Comparison of ENCODE assay signal across 1 cellular context in genomic region chr14:88821378-88821777, GRCh38.
TF ChIP-seq lines count a peak whose summit lies in the region.

No MANE protein-coding gene starts in this region.

TF ChIP-seq in K562, 482 proteins besides CTCF, POLR2A, EP300 and RAD21 (continued from another document):
- TF ChIP-seq HDAC8 (tag; IDR thresholded peaks at IDR 0.05) (no peak), CAMTA2 (CRISPR knock-in tag; conservative IDR thresholded peaks at IDR 0.05) (no peak), STAT5A (IDR thresholded peaks at IDR 0.05; ENCODE audit: borderline replicate concordance, low read length) (no peak), ZFPM2 (CRISPR knock-in tag; IDR thresholded peaks at IDR 0.05) (no peak), FOXM1 (IDR thresholded peaks at IDR 0.05; ENCODE audit: low read depth) (no peak), FOXM1 (CRISPR knock-in tag; IDR thresholded peaks at IDR 0.05; ENCODE audit: low read depth) (no peak), UBTF (IDR thresholded peaks at IDR 0.05; ENCODE audit: borderline replicate concordance in 1 of 2, low read depth in 2 of 2, low read length in 2 of 2) (no peak), ZBTB34 (CRISPR knock-in tag; IDR thresholded peaks at IDR 0.05) (no peak), SIRT6 (IDR thresholded peaks at IDR 0.05; ENCODE audit: low read depth, low read length) (no peak), RB1 (IDR thresholded peaks at IDR 0.05; ENCODE audit: low read depth) (no peak)
